In the genomic region with DNA sequence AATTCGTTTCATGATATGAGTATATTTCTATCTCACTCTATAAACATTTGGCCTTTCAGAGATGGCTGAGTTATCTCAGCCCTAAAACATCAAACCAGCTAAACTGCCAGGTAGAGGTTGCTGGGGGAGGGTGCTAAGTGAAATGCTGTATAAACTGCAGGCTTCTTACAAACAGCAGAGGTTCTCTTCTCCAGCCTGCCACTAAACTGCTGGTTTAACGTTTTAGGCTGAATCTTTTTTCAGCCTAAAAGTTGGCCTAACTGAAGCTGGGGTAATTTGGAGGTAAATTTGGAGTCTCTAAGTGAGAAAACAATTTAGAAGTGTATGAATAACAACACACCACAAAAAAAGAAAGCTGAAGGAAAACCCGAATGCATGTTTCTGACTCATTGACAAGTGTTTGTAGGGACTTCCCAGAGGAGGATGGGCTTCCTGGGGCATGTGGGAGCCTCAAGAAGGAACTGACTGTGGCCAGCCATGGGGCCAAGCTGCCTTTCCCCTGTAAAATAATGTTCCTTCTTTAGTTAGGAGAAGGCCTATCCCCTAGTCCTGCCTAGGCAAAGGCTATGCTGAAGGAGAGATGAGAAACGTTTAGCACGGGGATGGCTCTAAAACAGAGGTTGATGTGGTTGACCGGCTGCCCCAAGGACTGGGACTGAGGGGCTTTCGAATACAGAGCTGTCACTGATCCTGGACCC, we compare ENCODE assay signal across 8 cellular contexts. TPM values are rescaled to one million over a fixed set of nuclear protein-coding genes. Genes with fewer than 3 reads are reported as not detected.
DNase-seq lines count a peak whose midpoint lies in the region; ATAC-seq and TF ChIP-seq lines count a peak whose summit lies in the region.

No MANE protein-coding gene starts in this region.

- H3K27ac Mint-ChIP-seq in activated CD8-positive, alpha-beta T cell treated with anti-CD3 and anti-CD28 coated beads for 36 hours, result peak overlapping the region; percentile 96
- peak overlapping the region; percentile 50 to 86 (median 80) for H3K27ac Mint-ChIP-seq in immature natural killer cell

- intact Hi-C loops in activated CD8-positive, alpha-beta T cell treated with anti-CD3 and anti-CD28 coated beads for 36 hours (cut with micrococcal nuclease), result no loop called here

- no peaks in the 10 kb centered on the region for H3K9me3 Mint-ChIP-seq in activated CD8-positive, alpha-beta T cell treated with anti-CD3 and anti-CD28 coated beads for 36 hours
- H3K9me3 Mint-ChIP-seq in immature natural killer cell, result no peaks in the 10 kb centered on the region

- H3K4me3 Mint-ChIP-seq in activated CD8-positive, alpha-beta T cell treated with anti-CD3 and anti-CD28 coated beads for 36 hours, result peak overlapping the region; percentile 56
- peak overlapping the region in 2 of 5 donors; percentile 5 to 14 for H3K4me3 Mint-ChIP-seq in immature natural killer cell

- CTCF ChIA-PET in activated CD8-positive, alpha-beta T cell treated with anti-CD3 and anti-CD28 coated beads for 36 hours (lab: Charles Lee), result interaction anchor here (0.7 to 2.8 kb wide), 13 partner anchors 8 to 124 kb away, joined by 3 to 15 read pairs (median 3); no protein-coding TSS in a partner anchor

- H3K36me3 Mint-ChIP-seq in activated CD8-positive, alpha-beta T cell treated with anti-CD3 and anti-CD28 coated beads for 36 hours (ENCODE audit: low read depth), result no peaks in the 10 kb centered on the region
- H3K36me3 Mint-ChIP-seq in immature natural killer cell, result no peaks in the 10 kb centered on the region

- POLR2A ChIA-PET in activated CD8-positive, alpha-beta T cell treated with anti-CD3 and anti-CD28 coated beads for 36 hours (lab: Charles Lee), result interaction anchor here (0.6 to 3.6 kb wide), 11 partner anchors 9 to 446 kb away, joined by 3 to 15 read pairs (median 4); partner anchors contain the start of genes HNRNPK and RMI1

- H3K4me1 Mint-ChIP-seq in activated CD8-positive, alpha-beta T cell treated with anti-CD3 and anti-CD28 coated beads for 36 hours (ENCODE audit: low read depth), result peaks cover 51% of the 10 kb centered on the region
- H3K4me1 Mint-ChIP-seq in immature natural killer cell, result peaks cover 34 to 51% of the 10 kb centered on the region in 2 donors

- no peak for TF ChIP-seq CTCF in activated CD8-positive, alpha-beta T cell treated with anti-CD3 and anti-CD28 coated beads for 36 hours (IDR thresholded peaks at IDR 0.05)

- peak; percentile 39 for ATAC-seq in HG03175 (IDR thresholded peaks at IDR 0.05; ENCODE audit: unreplicated experiment)
- peak; percentile 79 for ATAC-seq in activated CD8-positive, alpha-beta T cell treated with anti-CD3 and anti-CD28 coated beads for 36 hours

- DNase-seq in NK-92 treated with Interleukin-12 subunit alpha and Interleukin-12 subunit beta, amount 100 ng/mL, for 24 hours (lab: John Stamatoyannopoulos, UW), result peak; percentile 35
- DNase-seq in NK-92 (lab: John Stamatoyannopoulos, UW; ENCODE audit: unreplicated experiment), result no peak
- DNase-seq in activated CD8-positive, alpha-beta T cell treated with anti-CD3 and anti-CD28 coated beads for 36 hours, result peak; percentile 79
- peak in 2 of 3 donors; percentile 5 to 33 for DNase-seq in immature natural killer cell
- DNase-seq in RKO (ENCODE audit: low spot score), result no peak
- no peak for DNase-seq in globus pallidus (ENCODE audit: low spot score)
- DNase-seq in cerebellar nuclear complex (lab: John Stamatoyannopoulos, UW), result no peak

- H3K27me3 Mint-ChIP-seq in activated CD8-positive, alpha-beta T cell treated with anti-CD3 and anti-CD28 coated beads for 36 hours, result no peaks in the 10 kb centered on the region
- H3K27me3 Mint-ChIP-seq in immature natural killer cell (ENCODE audit: low read depth in 3 of 3), result peaks cover 0 to 4% (median 0%) of the 10 kb centered on the region in 3 donors

RNA-seq across cellular contexts. Expression of gene SLC28A3, which starts 44.3 kb away (rescaled TPM):
- under 1 TPM; 0.23 to 0.31 TPM for total RNA-seq in activated CD8-positive, alpha-beta T cell treated with anti-CD3 and anti-CD28 coated beads for 36 hours
- polyA plus RNA-seq in immature natural killer cell, result under 1 TPM in 1 of 3 donors, not detected in 2; 0.28 TPM

Comparison
In these comparisons a context has a peak if more than half of its experiments do, and no peak if none do; other contexts are left out.
1. DNase-seq: peak in NK-92 treated with Interleukin-12 subunit alpha and Interleukin-12 subunit beta, amount 100 ng/mL, for 24 hours (single experiment), activated CD8-positive, alpha-beta T cell treated with anti-CD3 and anti-CD28 coated beads for 36 hours (single experiment) and immature natural killer cell (2 of 3); none in NK-92 (single experiment), RKO (single experiment), globus pallidus (single experiment) and cerebellar nuclear complex (0 of 2).